ENCODE assay signal across 34 cellular contexts in genomic region chr11:113614097-113614496, GRCh38.
"Had no signal": no experiment of that assay in that cellular context is flagged by ENCODE, and none has a peak within 500 bp of the region (broad histone marks: within the 10 kb centered on the region; RNA-seq: fewer than 3 reads in every experiment).

No MANE protein-coding gene starts in this region.

- H3K36me3 Mint-ChIP-seq: activated naive CD8-positive, alpha-beta T cell; brain; stimulated activated memory B cell treated with anti-CD40 and anti-IgM and Interleukin-4, amounts not matched to agents 10 μg/mL and 1 μg/mL and 100 μg/mL, for 72 hours had no signal

- H3K36me3 ChIP-seq: cardiac muscle cell, gastrocnemius medialis, right atrium auricular region, stomach, tibial artery, upper lobe of right lung had no signal

- H3K4me2 ChIP-seq: smooth muscle cell had no signal

- H3K4me1 Mint-ChIP-seq: activated CD4-positive, alpha-beta T cell treated with anti-CD3 and anti-CD28 coated beads for 36 hours; brain; naive thymus-derived CD4-positive, alpha-beta T cell; T-helper 17 cell had no signal

- H3K27me3 ChIP-seq: cardiac muscle cell, dorsolateral prefrontal cortex, gastrocnemius medialis, right atrium auricular region, stomach, tibial artery, upper lobe of right lung had no signal

- H3K27me3 Mint-ChIP-seq: brain had no signal

- H2AFZ ChIP-seq: parathyroid adenoma had no signal

- H3K4me1 ChIP-seq: parathyroid adenoma, right atrium auricular region, upper lobe of right lung had no signal

- H3K9ac ChIP-seq: parathyroid adenoma had no signal

- H3K9me3 ChIP-seq: gastrocnemius medialis, psoas muscle, stomach, tibial artery, upper lobe of right lung had no signal

- H3K4me3 ChIP-seq: cardiac muscle cell, coronary artery, dorsolateral prefrontal cortex, gastrocnemius medialis, psoas muscle, right atrium auricular region, smooth muscle cell, stomach, tibial artery, upper lobe of right lung had no signal

- H3K79me2 ChIP-seq: parathyroid adenoma had no signal

- ATAC-seq: activated CD4-positive, alpha-beta T cell treated with anti-CD3 and anti-CD28 coated beads for 36 hours; activated T-cell treated with anti-CD3 and anti-CD28 coated beads, Interleukin-2, amount 50 U/mL, for 72 hours; gastrocnemius medialis; left cardiac atrium; left ventricle myocardium superior; naive thymus-derived CD4-positive, alpha-beta T cell; stimulated activated memory B cell treated with anti-CD40 and anti-IgM and Interleukin-4, amounts not matched to agents 10 μg/mL and 1 μg/mL and 100 μg/mL, for 72 hours; T-helper 17 cell; upper lobe of right lung had no signal

- H3K9me3 Mint-ChIP-seq: stimulated activated memory B cell treated with anti-CD40 and anti-IgM and Interleukin-4, amounts not matched to agents 10 μg/mL and 1 μg/mL and 100 μg/mL, for 72 hours had no signal

- H3K27ac Mint-ChIP-seq: activated CD4-positive, alpha-beta T cell treated with anti-CD3 and anti-CD28 coated beads for 36 hours; activated naive CD8-positive, alpha-beta T cell; activated T-cell treated with anti-CD3 and anti-CD28 coated beads, Interleukin-2, amount 50 U/mL, for 72 hours; brain; naive thymus-derived CD4-positive, alpha-beta T cell; stimulated activated memory B cell treated with anti-CD40 and anti-IgM and Interleukin-4, amounts not matched to agents 10 μg/mL and 1 μg/mL and 100 μg/mL, for 72 hours; T-helper 17 cell had no signal

- H3K4me3 Mint-ChIP-seq: activated CD4-positive, alpha-beta T cell treated with anti-CD3 and anti-CD28 coated beads for 36 hours; activated naive CD8-positive, alpha-beta T cell; activated T-cell treated with anti-CD3 and anti-CD28 coated beads, Interleukin-2, amount 50 U/mL, for 72 hours; brain; naive thymus-derived CD4-positive, alpha-beta T cell; stimulated activated memory B cell treated with anti-CD40 and anti-IgM and Interleukin-4, amounts not matched to agents 10 μg/mL and 1 μg/mL and 100 μg/mL, for 72 hours; T-helper 17 cell had no signal

- DNase-seq: activated CD4-positive, alpha-beta T cell treated with anti-CD3 and anti-CD28 coated beads for 36 hours; activated CD4-positive, CD25-positive, alpha-beta regulatory T cell; activated naive CD4-positive, alpha-beta T cell; activated T-cell treated with anti-CD3 and anti-CD28 coated beads for 4 hours; activated T-cell treated with anti-CD3 and anti-CD28 coated beads, Interleukin-2, amount 50 U/mL, for 72 hours; anterior cingulate cortex; dorsolateral prefrontal cortex; effector memory CD4-positive, alpha-beta T cell; gastrocnemius medialis; glutamatergic neuron; islet precursor cell; left cardiac atrium; left ventricle myocardium superior; mammary epithelial cell; midbrain; naive thymus-derived CD4-positive, alpha-beta T cell; nucleus accumbens; psoas muscle; stimulated activated CD4-positive, alpha-beta T cell treated with anti-CD3 and anti-CD28 coated beads, Interleukin-1b, Interleukin-23, amount 100 ng/mL, for 48 hours; stimulated activated CD4-positive, alpha-beta T cell treated with anti-CD3 and anti-CD28 coated beads, Interleukin-4, amount 100 ng/mL, for 4 hours; stimulated activated CD8-positive, alpha-beta memory T cell treated with anti-CD3 and anti-CD28 coated beads, Interleukin-4, amount 100 ng/mL, for 48 hours; stomach; T-helper 17 cell; T1000; tibial artery; upper lobe of right lung had no signal

- H3K27ac ChIP-seq: cardiac muscle cell, coronary artery, dorsolateral prefrontal cortex, gastrocnemius medialis, parathyroid adenoma, right atrium auricular region, upper lobe of right lung had no signal
